ENCODE assay signal across 27 cellular contexts in genomic region chr1:43422995-43423671, GRCh38. TPM values are rescaled to one million over a fixed set of nuclear protein-coding genes. Genes with fewer than 3 reads are reported as not detected.
DNase-seq lines count a peak whose midpoint lies in the region; ATAC-seq, FAIRE-seq and TF ChIP-seq lines count a peak whose summit lies in the region.
"Had no signal": no experiment of that assay in that cellular context is flagged by ENCODE, and none has a peak within 500 bp of the region (broad histone marks: within the 10 kb centered on the region; RNA-seq: fewer than 3 reads in every experiment).

No MANE protein-coding gene starts in this region.

- TF ChIP-seq POLR2A in esophagus squamous epithelium (IDR thresholded peaks at IDR 0.05): no peak

- H3K36me3 ChIP-seq in RWPE2 (ENCODE audit: low read depth): peaks cover 88% of the 10 kb centered on the region
- peaks cover 69 to 100% (median 81%) of the 10 kb centered on the region in 3 donors for H3K36me3 ChIP-seq in esophagus squamous epithelium

- H3K9me3 ChIP-seq in RWPE2 (ENCODE audit: severe bottlenecking): no peaks in the 10 kb centered on the region
- H3K9me3 ChIP-seq in esophagus squamous epithelium: peaks cover 0 to 15% (median 4%) of the 10 kb centered on the region in 3 donors
- H3K9me3 ChIP-seq: heart right ventricle had no signal

- WGBS in esophagus squamous epithelium, 2 donors: 86 to 93% methylated on average over 10 to 11 of the region's 16 CpGs

- no peaks in the 10 kb centered on the region for H3K9me3 Mint-ChIP-seq in activated T-cell treated with anti-CD3 and anti-CD28 coated beads, Interleukin-2, amount 50 U/mL, for 72 hours
- H3K9me3 Mint-ChIP-seq: natural killer cell treated with Interleukin-12 subunit alpha and Interleukin-12 subunit beta and Interleukin-15 and Interleukin-18, amount 100 ng/mL, for 72 hours; stimulated activated memory B cell treated with anti-CD40 and anti-IgM and Interleukin-4, amounts not matched to agents 10 μg/mL and 1 μg/mL and 100 μg/mL, for 72 hours; WTC11 had no signal

- H3K4me1 Mint-ChIP-seq in activated T-cell treated with anti-CD3 and anti-CD28 coated beads, Interleukin-2, amount 50 U/mL, for 72 hours (ENCODE audit: low read depth): no peaks in the 10 kb centered on the region
- H3K4me1 Mint-ChIP-seq: B cell had no signal

- H3K4me3 ChIP-seq in RWPE2 (ENCODE audit: severe bottlenecking): no peak overlapping the region
- no peak overlapping the region for H3K4me3 ChIP-seq in esophagus squamous epithelium
- H3K4me3 ChIP-seq: heart right ventricle had no signal

- H3K36me3 Mint-ChIP-seq in activated T-cell treated with anti-CD3 and anti-CD28 coated beads, Interleukin-2, amount 50 U/mL, for 72 hours (ENCODE audit: insufficient read depth in 2 of 2): peaks cover 5% of the 10 kb centered on the region in 2 donors

- no peaks in the 10 kb centered on the region for H3K27me3 Mint-ChIP-seq in activated T-cell treated with anti-CD3 and anti-CD28 coated beads, Interleukin-2, amount 50 U/mL, for 72 hours (ENCODE audit: low read depth)
- H3K27me3 Mint-ChIP-seq: B cell; natural killer cell treated with Interleukin-12 subunit alpha and Interleukin-12 subunit beta and Interleukin-15 and Interleukin-18, amount 100 ng/mL, for 72 hours; stimulated activated memory B cell treated with anti-CD40 and anti-IgM and Interleukin-4, amounts not matched to agents 10 μg/mL and 1 μg/mL and 100 μg/mL, for 72 hours had no signal

- no peak for DNase-seq in activated T-cell treated with anti-CD3 and anti-CD28 coated beads, Interleukin-2, amount 50 U/mL, for 72 hours
- no peak for DNase-seq in activated T-cell treated with anti-CD3 and anti-CD28 coated beads, Interleukin-2, amount 50 U/mL, for 48 hours
- no peak for DNase-seq in RWPE2 (ENCODE audit: low spot score)
- no peak for DNase-seq in esophagus squamous epithelium (lab: John Stamatoyannopoulos, UW)
- DNase-seq in posterior vena cava (ENCODE audit: low spot score): peak; percentile 49
- no peak for DNase-seq in activated CD8-positive, alpha-beta memory T cell treated with anti-CD3 and anti-CD28 coated beads, Interleukin-2, amount 50 U/mL, for 4 hours
- DNase-seq in frontal cortex (ENCODE audit: low spot score in 2 of 2): no peak
- DNase-seq in NCI-H146 (lab: John Stamatoyannopoulos, UW): no peak
- DNase-seq: activated CD4-positive, alpha-beta T cell treated with anti-CD3 and anti-CD28 coated beads, Interleukin-2, amount 50 U/mL, for 4 hours; activated naive CD4-positive, alpha-beta T cell; amygdala; cortex of kidney; DMS79 treated with DMSO at 0.1 percent for 48 hours; heart right ventricle; mesendoderm; NCI-H1092 treated with DMSO at 0.1 percent for 48 hours; NCI-H2081; NCI-H345; NCI-H774; retina; T1000 had no signal

- intact Hi-C loops in esophagus squamous epithelium (cut with DNase I): no loop called here
- intact Hi-C loops in posterior vena cava (cut with DNase I): no loop called here

- TF ChIP-seq CTCF in RWPE2 (IDR thresholded peaks at IDR 0.05; ENCODE audit: poor library complexity, severe bottlenecking) (no peak), esophagus squamous epithelium (IDR thresholded peaks at IDR 0.05) (no peak)

- no peak overlapping the region for H3K27ac Mint-ChIP-seq in activated T-cell treated with anti-CD3 and anti-CD28 coated beads, Interleukin-2, amount 50 U/mL, for 72 hours
- H3K27ac Mint-ChIP-seq: B cell; stimulated activated memory B cell treated with anti-CD40 and anti-IgM and Interleukin-4, amounts not matched to agents 10 μg/mL and 1 μg/mL and 100 μg/mL, for 72 hours; WTC11 had no signal

- ATAC-seq in activated T-cell treated with anti-CD3 and anti-CD28 coated beads, Interleukin-2, amount 50 U/mL, for 72 hours (replicated peaks in 1 of 2): peak; percentile 20 to 28
- peak; percentile 5; the same call in 2 of the 3 replicates for ATAC-seq in RWPE2 (ENCODE audit: low read depth)
- ATAC-seq: heart right ventricle; HepG2; stimulated activated memory B cell treated with anti-CD40 and anti-IgM and Interleukin-4, amounts not matched to agents 10 μg/mL and 1 μg/mL and 100 μg/mL, for 72 hours had no signal

- H3K27ac ChIP-seq in RWPE2 (ENCODE audit: poor library complexity, severe bottlenecking): peak overlapping the region; percentile 87
- H3K27ac ChIP-seq in esophagus squamous epithelium: peak overlapping the region in 3 of 4 donors; percentile 46 to 56 (median 52)
- H3K27ac ChIP-seq: heart right ventricle had no signal

- H3K27me3 ChIP-seq in RWPE2 (ENCODE audit: insufficient read depth, poor library complexity, severe bottlenecking) (no peaks in the 10 kb centered on the region), esophagus squamous epithelium (no peaks in the 10 kb centered on the region)
- H3K27me3 ChIP-seq: heart right ventricle had no signal

- no peak for FAIRE-seq in frontal cortex (lab: Jason Lieb, UNC)
- FAIRE-seq: H54, HepG2 had no signal

- no peak overlapping the region for H3K4me3 Mint-ChIP-seq in activated T-cell treated with anti-CD3 and anti-CD28 coated beads, Interleukin-2, amount 50 U/mL, for 72 hours
- H3K4me3 Mint-ChIP-seq: B cell; natural killer cell treated with Interleukin-12 subunit alpha and Interleukin-12 subunit beta and Interleukin-15 and Interleukin-18, amount 100 ng/mL, for 72 hours; stimulated activated memory B cell treated with anti-CD40 and anti-IgM and Interleukin-4, amounts not matched to agents 10 μg/mL and 1 μg/mL and 100 μg/mL, for 72 hours; WTC11 had no signal

- H3K4me1 ChIP-seq in RWPE2 (ENCODE audit: insufficient read depth, poor library complexity, severe bottlenecking) (peaks cover 5% of the 10 kb centered on the region), esophagus squamous epithelium (no peaks in the 10 kb centered on the region)
- H3K4me1 ChIP-seq: heart right ventricle had no signal

RNA-seq across cellular contexts. Expression of gene HYI, which starts 30.6 kb away (rescaled TPM):
- 10 to 100 TPM in 1 of 2 donors, 1 to 10 TPM in 1; 9.9 to 10.6 TPM for total RNA-seq in activated T-cell treated with anti-CD3 and anti-CD28 coated beads, Interleukin-2, amount 50 U/mL, for 72 hours
- total RNA-seq in esophagus squamous epithelium (10 to 100 TPM in 3 of 4 donors, 1 to 10 TPM in 1; 7.0 to 30.9 (median 14.7) TPM), posterior vena cava (10 to 100 TPM; 27.6 to 28.8 TPM), frontal cortex (27.3 TPM)
- total RNA-seq: HepG2 had no signal

RNA-seq across cellular contexts. Expression of gene SZT2, which starts 33.4 kb away (rescaled TPM):
- total RNA-seq in activated T-cell treated with anti-CD3 and anti-CD28 coated beads, Interleukin-2, amount 50 U/mL, for 72 hours: 10 to 100 TPM; 51.4 to 51.6 TPM
- total RNA-seq in esophagus squamous epithelium: 10 to 100 TPM; 12.4 to 40.0 (median 27.7) TPM
- total RNA-seq in posterior vena cava: 10 to 100 TPM; 43.3 to 45.8 TPM
- total RNA-seq in frontal cortex: 19.2 TPM

RNA-seq across cellular contexts. Expression of gene MED8, which starts 33.5 kb away (rescaled TPM):
- 10 to 100 TPM; 64.2 to 71.1 TPM for total RNA-seq in activated T-cell treated with anti-CD3 and anti-CD28 coated beads, Interleukin-2, amount 50 U/mL, for 72 hours
- total RNA-seq in esophagus squamous epithelium: 10 to 100 TPM; 34.5 to 60.1 (median 38.6) TPM
- total RNA-seq in posterior vena cava: 10 to 100 TPM; 27.0 to 30.5 TPM
- 22.8 TPM for total RNA-seq in frontal cortex

RNA-seq across cellular contexts. Expression of gene ELOVL1, which starts 55.3 kb away (rescaled TPM):
- total RNA-seq in activated T-cell treated with anti-CD3 and anti-CD28 coated beads, Interleukin-2, amount 50 U/mL, for 72 hours: 10 to 100 TPM; 58.4 to 75.7 TPM
- total RNA-seq in esophagus squamous epithelium: 100 to 1,000 TPM in 3 of 4 donors, 10 to 100 TPM in 1; 99.8 to 187 (median 115) TPM
- total RNA-seq in posterior vena cava: 10 to 100 TPM; 58.2 to 64.6 TPM
- total RNA-seq in frontal cortex: 6.9 TPM
